16 cellular contexts compared by ENCODE assay signal in the genomic region with DNA sequence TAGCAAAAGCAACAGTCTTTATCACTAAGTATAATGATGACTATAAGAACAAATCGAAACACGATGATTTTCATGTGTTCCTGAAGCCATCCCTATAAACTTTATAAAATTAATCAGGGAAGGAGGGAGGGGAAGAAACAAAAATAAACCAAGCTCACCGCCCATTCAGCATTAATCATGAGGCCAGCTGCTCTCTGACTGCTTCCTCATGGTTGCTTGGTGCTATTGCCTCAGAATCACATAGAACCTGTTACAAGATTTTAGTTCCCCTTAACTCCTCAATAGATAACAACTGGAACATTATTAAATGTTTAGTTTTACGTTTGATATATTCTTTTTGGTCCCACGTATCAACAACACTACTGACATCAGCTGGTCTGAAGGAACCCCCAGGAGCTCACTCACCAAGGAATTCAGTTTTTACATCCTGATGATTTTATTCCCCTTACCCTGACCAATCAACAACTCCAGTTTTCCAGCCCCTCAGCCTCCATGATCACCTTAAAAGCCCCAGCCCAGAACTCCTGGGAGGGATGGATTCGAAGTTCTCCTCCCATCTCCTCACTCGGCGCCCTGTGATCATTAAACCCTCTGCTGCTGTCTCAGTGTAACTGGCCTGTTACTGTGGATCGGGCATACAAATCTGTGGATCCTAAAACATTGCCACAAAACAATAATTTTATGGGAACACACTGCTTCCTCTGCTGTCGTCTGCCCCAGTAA. TPM values are rescaled to one million over a fixed set of nuclear protein-coding genes. Genes with fewer than 3 reads are reported as not detected.
DNase-seq lines count a peak whose midpoint lies in the region; ATAC-seq lines count a peak whose summit lies in the region.
"Had no signal": no experiment of that assay in that cellular context is flagged by ENCODE, and none has a peak within 500 bp of the region (broad histone marks: within the 10 kb centered on the region; RNA-seq: fewer than 3 reads in every experiment).

No MANE protein-coding gene starts in this region.

- H3K23ac ChIP-seq in mesenchymal stem cell (ENCODE audit: low read length in 2 of 2), result no peak overlapping the region

- peaks cover 3% of the 10 kb centered on the region for H3K4me1 ChIP-seq in mesenchymal stem cell (ENCODE audit: control insufficient read depth, insufficient read depth, low read depth, low read length)
- H3K4me1 ChIP-seq: parathyroid adenoma had no signal

- H2BK15ac ChIP-seq in mesenchymal stem cell (ENCODE audit: low read depth, poor library complexity, severe bottlenecking), result no peak overlapping the region

- no peaks in the 10 kb centered on the region for H3K27me3 Mint-ChIP-seq in activated T-helper 17 cell treated with anti-CD3 and anti-CD28 coated beads, Interleukin-2, amount 50 U/mL, for 72 hours
- H3K27me3 Mint-ChIP-seq: activated T-cell treated with anti-CD3 and anti-CD28 coated beads, Interleukin-2, amount 50 U/mL, for 24 hours had no signal

- H3K79me1 ChIP-seq in mesenchymal stem cell (replicated peaks; ENCODE audit: low read length, poor library complexity, severe bottlenecking), result no peaks in the 10 kb centered on the region

- H2AK5ac ChIP-seq in mesenchymal stem cell (ENCODE audit: low read length, severe bottlenecking), result no peak overlapping the region

- no peak overlapping the region for H3K4me3 ChIP-seq in mesenchymal stem cell (ENCODE audit: insufficient read depth in 1 of 2, low read depth in 1 of 2, low read length in 2 of 2)
- H3K4me3 ChIP-seq: A549 had no signal

- H3K9me3 ChIP-seq in mesenchymal stem cell (ENCODE audit: control insufficient read depth, low read length), result no peaks in the 10 kb centered on the region
- H3K9me3 ChIP-seq: A549 had no signal

- no peak overlapping the region for H2BK5ac ChIP-seq in mesenchymal stem cell (ENCODE audit: low read depth, low read length, poor library complexity, severe bottlenecking)

- H3K36me3 ChIP-seq in mesenchymal stem cell (ENCODE audit: control insufficient read depth in 1 of 2, insufficient read depth in 2 of 2, low read depth in 1 of 2, low read length in 2 of 2), result no peaks in the 10 kb centered on the region

- H3K18ac ChIP-seq in mesenchymal stem cell (ENCODE audit: low read depth in 1 of 2, low read length in 2 of 2), result no peak overlapping the region

- peaks cover 33% of the 10 kb centered on the region for H3K4me1 Mint-ChIP-seq in activated T-helper 17 cell treated with anti-CD3 and anti-CD28 coated beads, Interleukin-2, amount 50 U/mL, for 72 hours

- H4K91ac ChIP-seq in mesenchymal stem cell (ENCODE audit: low read length), result no peak overlapping the region

- H2AFZ ChIP-seq in mesenchymal stem cell (ENCODE audit: low read depth, low read length), result no peak overlapping the region
- H2AFZ ChIP-seq: parathyroid adenoma had no signal

- no peak overlapping the region for H2BK120ac ChIP-seq in mesenchymal stem cell (ENCODE audit: low read depth, low read length)

- no peak overlapping the region for H3K9ac ChIP-seq in mesenchymal stem cell (ENCODE audit: low read length)
- H3K9ac ChIP-seq: parathyroid adenoma had no signal

- no peak overlapping the region for H3K4me2 ChIP-seq in mesenchymal stem cell (ENCODE audit: low read length, poor library complexity, severe bottlenecking)
- H3K4me2 ChIP-seq: A549 had no signal

- H3K36me3 Mint-ChIP-seq in activated T-helper 17 cell treated with anti-CD3 and anti-CD28 coated beads, Interleukin-2, amount 50 U/mL, for 72 hours (ENCODE audit: low read depth), result no peaks in the 10 kb centered on the region

- H3K9me3 Mint-ChIP-seq in activated T-helper 17 cell treated with anti-CD3 and anti-CD28 coated beads, Interleukin-2, amount 50 U/mL, for 72 hours, result no peaks in the 10 kb centered on the region

- intact Hi-C loops in left ventricle myocardium superior (cut with micrococcal nuclease) (no loop called here), Right ventricle myocardium inferior (cut with DNase I) (no loop called here)

- H3K27me3 ChIP-seq in mesenchymal stem cell (ENCODE audit: control insufficient read depth in 1 of 2, insufficient read depth in 1 of 2, low read length in 2 of 2), result peaks cover 0 to 9% of the 10 kb centered on the region in 2 experiments

- H2BK12ac ChIP-seq in mesenchymal stem cell (ENCODE audit: low read length in 2 of 2), result no peak overlapping the region

- ATAC-seq in left ventricle myocardium superior (peak; percentile 48), Right ventricle myocardium inferior (no peak)
- no peak for ATAC-seq in activated T-helper 17 cell treated with anti-CD3 and anti-CD28 coated beads, Interleukin-2, amount 50 U/mL, for 72 hours (replicated peaks)
- ATAC-seq: A549 had no signal

- DNase-seq in left ventricle myocardium superior (no peak), Right ventricle myocardium inferior (ENCODE audit: missing footprints) (no peak), mesenchymal stem cell (peak; percentile 4), HUDEP-2 (lab: John Stamatoyannopoulos, UW; ENCODE audit: unreplicated experiment in 76 of 76) (no peak), NCI-H2196 treated with DMSO at 0.1 percent for 48 hours (lab: John Stamatoyannopoulos, UW; ENCODE audit: unreplicated experiment) (no peak), OCI-M2 (lab: John Stamatoyannopoulos, UW; ENCODE audit: unreplicated experiment) (no peak), NCI-H69 (lab: John Stamatoyannopoulos, UW) (no peak)
- DNase-seq: activated T-cell treated with anti-CD3 and anti-CD28 coated beads, Interleukin-2, amount 50 U/mL, for 24 hours; DMS 273 treated with DMSO at 0.1 percent for 48 hours; glutamatergic neuron; left cardiac atrium; NCI-H1417; NCI-H524 treated with DMSO at 0.1 percent for 48 hours had no signal

- H4K8ac ChIP-seq in mesenchymal stem cell (ENCODE audit: low read length), result no peak overlapping the region

- H3K4ac ChIP-seq in mesenchymal stem cell (ENCODE audit: low read depth in 1 of 2, low read length in 2 of 2), result no peak overlapping the region

- H3K14ac ChIP-seq in mesenchymal stem cell (ENCODE audit: low read length in 2 of 2), result no peak overlapping the region

- WGBS in mesenchymal stem cell, result 83% methylated on average over 10 of the region's 10 CpGs

- H3K4me3 Mint-ChIP-seq in activated T-helper 17 cell treated with anti-CD3 and anti-CD28 coated beads, Interleukin-2, amount 50 U/mL, for 72 hours, result no peak overlapping the region
- H3K4me3 Mint-ChIP-seq: activated T-cell treated with anti-CD3 and anti-CD28 coated beads, Interleukin-2, amount 50 U/mL, for 24 hours had no signal

- H3K27ac ChIP-seq in mesenchymal stem cell (ENCODE audit: low read length, poor library complexity, severe bottlenecking), result no peak overlapping the region
- H3K27ac ChIP-seq: A549, parathyroid adenoma had no signal

- peak overlapping the region; percentile 40 for H3K27ac Mint-ChIP-seq in activated T-helper 17 cell treated with anti-CD3 and anti-CD28 coated beads, Interleukin-2, amount 50 U/mL, for 72 hours

RNA-seq across cellular contexts. Expression of a gene that starts 10.6 kb away (rescaled TPM):
- total RNA-seq in left ventricle myocardium superior (27.0 TPM), Right ventricle myocardium inferior (22.5 TPM)
- 100 to 1,000 TPM in 1 of 2 donors, 10 to 100 TPM in 1; 84.9 to 122 TPM for total RNA-seq in activated T-helper 17 cell treated with anti-CD3 and anti-CD28 coated beads, Interleukin-2, amount 50 U/mL, for 72 hours
- polyA plus RNA-seq in mesenchymal stem cell (2013, experiment 1 of 2), result 23.5 TPM
- 24.4 TPM for polyA plus RNA-seq in mesenchymal stem cell (2013, experiment 2 of 2)

RNA-seq across cellular contexts. Expression of a gene that starts 52.6 kb away (rescaled TPM):
- total RNA-seq in left ventricle myocardium superior, result 16.9 TPM
- total RNA-seq in Right ventricle myocardium inferior, result 15.6 TPM
- 100 to 1,000 TPM in 1 of 2 donors, 10 to 100 TPM in 1; 85.2 to 123 TPM for total RNA-seq in activated T-helper 17 cell treated with anti-CD3 and anti-CD28 coated beads, Interleukin-2, amount 50 U/mL, for 72 hours
- polyA plus RNA-seq in mesenchymal stem cell (2013, experiment 1 of 2), result 10.1 TPM
- polyA plus RNA-seq in mesenchymal stem cell (2013, experiment 2 of 2), result 10.3 TPM
